ENCODE assay signal across 23 cellular contexts in the genomic region with DNA sequence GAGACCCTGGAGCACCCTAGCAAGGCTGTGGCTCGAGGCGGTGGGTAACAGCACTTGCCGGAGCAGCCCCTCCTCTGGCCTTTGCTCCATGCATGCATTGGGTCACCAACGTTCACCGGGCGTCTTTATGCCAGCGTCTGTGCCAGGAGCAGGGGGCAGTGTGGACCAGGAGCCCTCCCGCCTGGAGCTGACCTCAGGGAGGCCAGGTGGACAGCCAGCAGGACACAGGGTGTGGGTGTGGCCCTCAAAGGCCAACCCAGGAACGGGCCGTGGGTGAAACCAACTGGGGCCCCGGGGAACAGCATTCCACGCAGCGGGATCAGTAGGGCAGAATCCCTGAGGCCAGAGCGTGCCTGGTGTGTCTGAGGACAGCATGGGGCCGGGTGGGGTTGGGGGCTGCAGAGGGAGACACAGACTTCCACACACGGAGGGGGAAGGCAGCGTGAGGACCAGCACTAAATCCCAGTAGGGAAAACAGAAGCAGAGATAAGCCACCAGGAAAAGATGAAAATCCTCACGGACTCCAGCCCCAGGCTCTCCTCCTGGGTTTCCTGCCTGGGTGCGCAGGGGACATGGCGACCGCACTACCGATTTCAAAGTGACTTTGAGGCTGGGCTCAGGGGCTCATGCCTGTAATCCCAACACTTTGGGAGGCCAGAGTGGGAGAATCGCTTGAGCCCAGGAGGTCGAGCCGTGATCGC. TPM values are rescaled to one million over a fixed set of nuclear protein-coding genes. Genes with fewer than 3 reads are reported as not detected.
A peak's percentile ranks its signal among the peaks of the same experiment; 100 is the strongest.
DNase-seq lines count a peak whose midpoint lies in the region; ATAC-seq lines count a peak whose summit lies in the region.
"Had no signal": no experiment of that assay in that cellular context is flagged by ENCODE, and none has a peak within 500 bp of the region (broad histone marks: within the 10 kb centered on the region; RNA-seq: fewer than 3 reads in every experiment).

No MANE protein-coding gene starts in this region.

- no peak overlapping the region for H2AK5ac ChIP-seq in mesendoderm (ENCODE audit: low read length)

- no peak overlapping the region for H3K4me2 ChIP-seq in mesendoderm (ENCODE audit: low read length)

- H3K4me3 ChIP-seq in CD4-positive, CD25-positive, alpha-beta regulatory T cell (ENCODE audit: low read depth, low read length): no peak overlapping the region
- H3K4me3 ChIP-seq in mesendoderm (ENCODE audit: low read length): no peak overlapping the region
- H3K4me3 ChIP-seq: adrenal gland, cardiac muscle cell, lung, prostate gland had no signal

- no peak overlapping the region for H4K8ac ChIP-seq in mesendoderm (ENCODE audit: low read depth, low read length)

- no peak overlapping the region for H2BK15ac ChIP-seq in mesendoderm (replicated peaks; ENCODE audit: low read depth)

- H3K9me3 Mint-ChIP-seq in T-helper 1 cell treated with Interleukin-12 subunit alpha and Interleukin-12 subunit beta and Interleukin-4 antibody, amounts not matched to agents 30 μg/mL and 1 μg/mL, for 36 hours: no peaks in the 10 kb centered on the region
- H3K9me3 Mint-ChIP-seq in CD4-positive, CD25-positive, alpha-beta regulatory T cell: no peaks in the 10 kb centered on the region
- H3K9me3 Mint-ChIP-seq: nephron; stimulated activated naive B cell treated with anti-CD40 and anti-IgM and Interleukin-4, amounts not matched to agents 10 μg/mL and 1 μg/mL and 100 μg/mL, for 72 hours; type B pancreatic cell had no signal

- H3K79me2 ChIP-seq in mesendoderm (ENCODE audit: control insufficient read depth, insufficient read depth, low read length): no peaks in the 10 kb centered on the region

- no peak overlapping the region for H3K4ac ChIP-seq in mesendoderm (ENCODE audit: low read depth, low read length)

- peaks cover 19% of the 10 kb centered on the region for H3K4me1 Mint-ChIP-seq in T-helper 1 cell treated with Interleukin-12 subunit alpha and Interleukin-12 subunit beta and Interleukin-4 antibody, amounts not matched to agents 30 μg/mL and 1 μg/mL, for 36 hours (ENCODE audit: low read depth)
- peaks cover 0 to 35% (median 13%) of the 10 kb centered on the region in 4 donors for H3K4me1 Mint-ChIP-seq in CD4-positive, CD25-positive, alpha-beta regulatory T cell
- H3K4me1 Mint-ChIP-seq in T-helper 17 cell: peaks cover 23% of the 10 kb centered on the region

- H3K36me3 ChIP-seq in CD4-positive, CD25-positive, alpha-beta regulatory T cell (ENCODE audit: control insufficient read depth, insufficient read depth, low read length): no peaks in the 10 kb centered on the region
- H3K36me3 ChIP-seq in mesendoderm (ENCODE audit: control insufficient read depth, insufficient read depth, low read length): no peaks in the 10 kb centered on the region
- H3K36me3 ChIP-seq: adrenal gland, cardiac muscle cell, esophagus squamous epithelium, prostate gland had no signal

- H3K27me3 ChIP-seq in CD4-positive, CD25-positive, alpha-beta regulatory T cell (ENCODE audit: control insufficient read depth, insufficient read depth, low read length): no peaks in the 10 kb centered on the region
- no peaks in the 10 kb centered on the region for H3K27me3 ChIP-seq in mesendoderm (ENCODE audit: insufficient read depth, low read length, poor library complexity)
- H3K27me3 ChIP-seq: adrenal gland had no signal

- H3K18ac ChIP-seq in mesendoderm (ENCODE audit: low read length): no peak overlapping the region

- H3K27me3 Mint-ChIP-seq in T-helper 1 cell treated with Interleukin-12 subunit alpha and Interleukin-12 subunit beta and Interleukin-4 antibody, amounts not matched to agents 30 μg/mL and 1 μg/mL, for 36 hours (ENCODE audit: low read depth): no peaks in the 10 kb centered on the region
- H3K27me3 Mint-ChIP-seq in CD4-positive, CD25-positive, alpha-beta regulatory T cell: peaks cover 12% of the 10 kb centered on the region
- no peaks in the 10 kb centered on the region for H3K27me3 Mint-ChIP-seq in T-helper 17 cell

- H3K9ac ChIP-seq in mesendoderm (ENCODE audit: low read length): no peak overlapping the region

- peak overlapping the region; percentile 67 for H3K27ac ChIP-seq in CD4-positive, CD25-positive, alpha-beta regulatory T cell (ENCODE audit: insufficient read depth, low read length, poor library complexity, severe bottlenecking)
- no peak overlapping the region for H3K27ac ChIP-seq in mesendoderm (ENCODE audit: low read depth, low read length)
- H3K27ac ChIP-seq: adrenal gland, C4-2B, cardiac muscle cell, esophagus squamous epithelium, prostate gland, VCaP had no signal

- peak overlapping the region; percentile 71 for H3K27ac Mint-ChIP-seq in T-helper 1 cell treated with Interleukin-12 subunit alpha and Interleukin-12 subunit beta and Interleukin-4 antibody, amounts not matched to agents 30 μg/mL and 1 μg/mL, for 36 hours
- no peak overlapping the region for H3K27ac Mint-ChIP-seq in CD4-positive, CD25-positive, alpha-beta regulatory T cell
- H3K27ac Mint-ChIP-seq in T-helper 17 cell: peak overlapping the region; percentile 88
- H3K27ac Mint-ChIP-seq: nephron, type B pancreatic cell had no signal

- ATAC-seq in CD4-positive, CD25-positive, alpha-beta regulatory T cell (ENCODE audit: low read depth in 2 of 2): no peak
- ATAC-seq in T-helper 17 cell: no peak
- ATAC-seq in GM18861 (IDR thresholded peaks at IDR 0.05; ENCODE audit: unreplicated experiment): no peak

- peaks cover 51% of the 10 kb centered on the region for H3K4me1 ChIP-seq in CD4-positive, CD25-positive, alpha-beta regulatory T cell (ENCODE audit: control insufficient read depth, insufficient read depth, low read length, poor library complexity, severe bottlenecking)
- no peaks in the 10 kb centered on the region for H3K4me1 ChIP-seq in mesendoderm (ENCODE audit: control insufficient read depth, low read depth, low read length)
- H3K4me1 ChIP-seq: adrenal gland, prostate gland had no signal

- peak overlapping the region; percentile 3 for H3K23ac ChIP-seq in mesendoderm (ENCODE audit: low read length)

- peak overlapping the region; percentile 57 for H3K4me3 Mint-ChIP-seq in T-helper 1 cell treated with Interleukin-12 subunit alpha and Interleukin-12 subunit beta and Interleukin-4 antibody, amounts not matched to agents 30 μg/mL and 1 μg/mL, for 36 hours
- peak overlapping the region in 3 of 4 donors; percentile 21 to 50 (median 43) for H3K4me3 Mint-ChIP-seq in CD4-positive, CD25-positive, alpha-beta regulatory T cell
- H3K4me3 Mint-ChIP-seq in T-helper 17 cell: no peak overlapping the region
- H3K4me3 Mint-ChIP-seq: nephron had no signal

- no peaks in the 10 kb centered on the region for H3K9me3 ChIP-seq in CD4-positive, CD25-positive, alpha-beta regulatory T cell (ENCODE audit: control insufficient read depth in 2 of 2, low read length in 2 of 2)
- no peaks in the 10 kb centered on the region for H3K9me3 ChIP-seq in T-helper 17 cell (ENCODE audit: control insufficient read depth, low read length, poor library complexity, severe bottlenecking)
- H3K9me3 ChIP-seq: adrenal gland, esophagus squamous epithelium, prostate gland had no signal

- H4K5ac ChIP-seq in mesendoderm (ENCODE audit: low read length): no peak overlapping the region

- no peaks in the 10 kb centered on the region for H3K79me1 ChIP-seq in mesendoderm (ENCODE audit: low read length)

- DNase-seq in T-helper 1 cell (no peak), T-helper 17 cell (no peak), mesendoderm (no peak), NCI-H1092 (lab: John Stamatoyannopoulos, UW) (no peak), SHP77 (lab: John Stamatoyannopoulos, UW) (no peak)
- no peak for DNase-seq in CD4-positive, CD25-positive, alpha-beta regulatory T cell
- DNase-seq: adrenal gland; DND-41; esophagus squamous epithelium; HCEC 1CT; NCI-H2081 treated with DMSO at 0.1 percent for 48 hours; NCI-H69; stimulated activated naive B cell treated with anti-CD40 and anti-IgM and Interleukin-4, amounts not matched to agents 10 μg/mL and 1 μg/mL and 100 μg/mL, for 72 hours had no signal

- H3K36me3 Mint-ChIP-seq in T-helper 1 cell treated with Interleukin-12 subunit alpha and Interleukin-12 subunit beta and Interleukin-4 antibody, amounts not matched to agents 30 μg/mL and 1 μg/mL, for 36 hours (ENCODE audit: low read depth): peaks cover 8% of the 10 kb centered on the region
- H3K36me3 Mint-ChIP-seq in CD4-positive, CD25-positive, alpha-beta regulatory T cell: no peaks in the 10 kb centered on the region
- H3K36me3 Mint-ChIP-seq in T-helper 17 cell (ENCODE audit: low read depth): no peaks in the 10 kb centered on the region
- H3K36me3 Mint-ChIP-seq: stimulated activated naive B cell treated with anti-CD40 and anti-IgM and Interleukin-4, amounts not matched to agents 10 μg/mL and 1 μg/mL and 100 μg/mL, for 72 hours; type B pancreatic cell had no signal

- WGBS in mesendoderm (ENCODE audit: extremely low coverage, insufficient coverage, low lambda C conversion rate): no CpG with 5 or more reads among the region's 26 CpGs

- no peak overlapping the region for H3K56ac ChIP-seq in mesendoderm (ENCODE audit: low read length)

- no peak overlapping the region for H2BK120ac ChIP-seq in mesendoderm (ENCODE audit: low read depth, low read length)

- H2BK5ac ChIP-seq in mesendoderm (ENCODE audit: low read length): no peak overlapping the region

RNA-seq across cellular contexts. Expression of gene CD7, which starts 2.9 kb away (rescaled TPM):
- 140 TPM for total RNA-seq in CD4-positive, CD25-positive, alpha-beta regulatory T cell
- polyA plus RNA-seq in CD4-positive, CD25-positive, alpha-beta regulatory T cell: 10 to 100 TPM; 56.3 to 76.9 (median 68.3) TPM
- 100 to 1,000 TPM; 119 to 122 TPM for total RNA-seq in T-helper 17 cell
- 0.34 TPM for polyA plus RNA-seq in mesendoderm (2013, experiment 1 of 2)
- 0.39 TPM for polyA plus RNA-seq in mesendoderm (2013, experiment 2 of 2)
- total RNA-seq: A673, cardiac muscle cell had no signal

RNA-seq across cellular contexts. Expression of gene SECTM1, which starts 13.3 kb away (rescaled TPM):
- total RNA-seq in CD4-positive, CD25-positive, alpha-beta regulatory T cell: 0.52 TPM
- polyA plus RNA-seq in CD4-positive, CD25-positive, alpha-beta regulatory T cell: under 1 TPM; 0.38 to 0.91 (median 0.51) TPM
- total RNA-seq in T-helper 17 cell: 1 to 10 TPM; 4.4 to 6.0 TPM
- polyA plus RNA-seq in mesendoderm (2013, experiment 1 of 2): 0.03 TPM
- 0.01 TPM for polyA plus RNA-seq in mesendoderm (2013, experiment 2 of 2)
- total RNA-seq: cardiac muscle cell had no signal
- polyA plus RNA-seq: cardiac muscle cell had no signal

RNA-seq across cellular contexts. Expression of gene TEX19, which starts 38.8 kb away (rescaled TPM):
- not detected for total RNA-seq in CD4-positive, CD25-positive, alpha-beta regulatory T cell
- not detected for polyA plus RNA-seq in CD4-positive, CD25-positive, alpha-beta regulatory T cell
- total RNA-seq in T-helper 17 cell: not detected
- polyA plus RNA-seq in mesendoderm (2013, experiment 1 of 2): 0.51 TPM
- polyA plus RNA-seq in mesendoderm (2013, experiment 2 of 2): 0.32 TPM
- total RNA-seq: esophagus squamous epithelium, lung had no signal
- polyA plus RNA-seq: adrenal gland, cardiac muscle cell had no signal

RNA-seq across cellular contexts. Expression of gene CSNK1D, which starts 46.8 kb away (rescaled TPM):
- 333 TPM for total RNA-seq in CD4-positive, CD25-positive, alpha-beta regulatory T cell
- polyA plus RNA-seq in CD4-positive, CD25-positive, alpha-beta regulatory T cell: 10 to 100 TPM; 41.2 to 50.3 (median 48.6) TPM
- total RNA-seq in T-helper 17 cell: 100 to 1,000 TPM; 218 to 273 TPM
- polyA plus RNA-seq in mesendoderm (2013, experiment 1 of 2): 76.4 TPM
- 75.9 TPM for polyA plus RNA-seq in mesendoderm (2013, experiment 2 of 2)

RNA-seq across cellular contexts. Expression of gene UTS2R, which starts 51.3 kb away (rescaled TPM):
- not detected for total RNA-seq in CD4-positive, CD25-positive, alpha-beta regulatory T cell
- not detected for polyA plus RNA-seq in CD4-positive, CD25-positive, alpha-beta regulatory T cell
- not detected for total RNA-seq in T-helper 17 cell
- polyA plus RNA-seq in mesendoderm (2013, experiment 1 of 2): 0.07 TPM
- 0.06 TPM for polyA plus RNA-seq in mesendoderm (2013, experiment 2 of 2)
- total RNA-seq: adrenal gland, esophagus squamous epithelium, prostate gland had no signal
- polyA plus RNA-seq: adrenal gland, lung had no signal

Comparison
In these comparisons a context has a peak if more than half of its experiments do, and no peak if none do; other contexts are left out.
1. H3K27ac Mint-ChIP-seq: peak in T-helper 1 cell treated with Interleukin-12 subunit alpha and Interleukin-12 subunit beta and Interleukin-4 antibody, amounts not matched to agents 30 μg/mL and 1 μg/mL, for 36 hours (single experiment) and T-helper 17 cell (single experiment); none in CD4-positive, CD25-positive, alpha-beta regulatory T cell (0 of 3).